Comparison of ENCODE assay signal across 23 cellular contexts in the genomic region with DNA sequence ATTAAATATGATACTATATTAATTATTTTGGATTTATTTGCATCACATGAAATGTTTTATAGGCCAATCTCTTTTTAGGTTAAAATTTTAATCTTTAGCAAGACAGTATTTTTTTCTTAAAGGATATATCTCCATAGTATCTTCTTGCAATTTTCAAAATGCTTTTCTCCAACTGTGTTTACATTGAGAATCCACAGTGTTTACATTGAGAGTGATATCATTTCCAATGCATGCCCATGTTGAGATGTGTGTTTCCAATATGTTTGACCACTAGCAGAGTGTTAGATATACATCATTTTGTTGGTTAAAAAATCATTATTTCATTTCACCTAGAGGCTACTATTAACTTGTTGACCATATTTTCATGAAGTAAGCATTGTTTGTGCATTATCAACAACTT.
"Had no signal": no experiment of that assay in that cellular context is flagged by ENCODE, and none has a peak within 500 bp of the region (broad histone marks: within the 10 kb centered on the region; RNA-seq: fewer than 3 reads in every experiment).

No MANE protein-coding gene starts in this region.

- H3K4me1 ChIP-seq: ascending aorta, body of pancreas had no signal

- H3K27ac Mint-ChIP-seq: activated CD8-positive, alpha-beta memory T cell treated with anti-CD3 and anti-CD28 coated beads, Interleukin-2, amount 10 ng/mL, durations not matched to agents 7 days and 5 days; activated CD8-positive, alpha-beta T cell treated with anti-CD3 and anti-CD28 coated beads, Interleukin-2, amount 10 ng/mL, durations not matched to agents 7 days and 5 days; activated naive CD4-positive, alpha-beta T cell treated with anti-CD3 and anti-CD28 coated beads, Interleukin-2, amount 50 U/mL, for 24 hours; activated T-cell treated with anti-CD3 and anti-CD28 coated beads, Interleukin-2, amount 50 U/mL, for 24 hours; activated T-helper 1 cell treated with anti-CD3 and anti-CD28 coated beads, Interleukin-12 subunit alpha, Interleukin-12 subunit beta, Interleukin-2, Interleukin-4 antibody, amounts not matched to agents 30 ng/mL and 10 ng/mL and 1 ng/mL, durations not matched to agents 14 hours and 24 hours and 36 hours; T-helper 17 cell had no signal

- H3K36me3 Mint-ChIP-seq: activated CD8-positive, alpha-beta memory T cell treated with anti-CD3 and anti-CD28 coated beads, Interleukin-2, amount 10 ng/mL, durations not matched to agents 7 days and 5 days; activated naive CD4-positive, alpha-beta T cell treated with anti-CD3 and anti-CD28 coated beads, Interleukin-2, amount 50 U/mL, for 24 hours had no signal

- H3K27ac ChIP-seq: ascending aorta, body of pancreas had no signal

- H3K4me3 ChIP-seq: ascending aorta, body of pancreas had no signal

- H3K9me3 Mint-ChIP-seq: activated naive CD4-positive, alpha-beta T cell treated with anti-CD3 and anti-CD28 coated beads, Interleukin-2, amount 50 U/mL, for 24 hours; activated T-cell treated with anti-CD3 and anti-CD28 coated beads, Interleukin-2, amount 50 U/mL, for 24 hours; activated T-helper 1 cell treated with anti-CD3 and anti-CD28 coated beads, Interleukin-12 subunit alpha, Interleukin-12 subunit beta, Interleukin-2, Interleukin-4 antibody, amounts not matched to agents 30 ng/mL and 10 ng/mL and 1 ng/mL, durations not matched to agents 14 hours and 24 hours and 36 hours; WTC11 had no signal

- H3K4me1 Mint-ChIP-seq: activated CD8-positive, alpha-beta memory T cell treated with anti-CD3 and anti-CD28 coated beads, Interleukin-2, amount 10 ng/mL, durations not matched to agents 7 days and 5 days; activated naive CD4-positive, alpha-beta T cell treated with anti-CD3 and anti-CD28 coated beads, Interleukin-2, amount 50 U/mL, for 24 hours; central memory CD8-positive, alpha-beta T cell; T-helper 17 cell had no signal

- H3K9me3 ChIP-seq: ascending aorta, body of pancreas had no signal

- ATAC-seq: activated CD8-positive, alpha-beta memory T cell treated with anti-CD3 and anti-CD28 coated beads, Interleukin-2, amount 10 ng/mL, durations not matched to agents 7 days and 5 days; activated CD8-positive, alpha-beta T cell treated with anti-CD3 and anti-CD28 coated beads, Interleukin-2, amount 10 ng/mL, durations not matched to agents 7 days and 5 days; body of pancreas; T-helper 17 cell; WTC11 had no signal

- H3K4me3 Mint-ChIP-seq: activated CD8-positive, alpha-beta memory T cell treated with anti-CD3 and anti-CD28 coated beads, Interleukin-2, amount 10 ng/mL, durations not matched to agents 7 days and 5 days; activated CD8-positive, alpha-beta T cell treated with anti-CD3 and anti-CD28 coated beads, Interleukin-2, amount 10 ng/mL, durations not matched to agents 7 days and 5 days; activated naive CD4-positive, alpha-beta T cell treated with anti-CD3 and anti-CD28 coated beads, Interleukin-2, amount 50 U/mL, for 24 hours; activated T-cell treated with anti-CD3 and anti-CD28 coated beads, Interleukin-2, amount 50 U/mL, for 24 hours; activated T-helper 1 cell treated with anti-CD3 and anti-CD28 coated beads, Interleukin-12 subunit alpha, Interleukin-12 subunit beta, Interleukin-2, Interleukin-4 antibody, amounts not matched to agents 30 ng/mL and 10 ng/mL and 1 ng/mL, durations not matched to agents 14 hours and 24 hours and 36 hours; central memory CD8-positive, alpha-beta T cell; T-helper 17 cell; WTC11 had no signal

- H3K27me3 Mint-ChIP-seq: central memory CD8-positive, alpha-beta T cell had no signal

- H3K27me3 ChIP-seq: ascending aorta, body of pancreas had no signal

- DNase-seq: activated CD4-positive, alpha-beta T cell treated with anti-CD3 and anti-CD28 coated beads for 48 hours; activated CD4-positive, alpha-beta T cell treated with anti-CD3 and anti-CD28 coated beads, Interleukin-2, amount 50 U/mL, for 4 hours; activated CD4-positive, CD25-positive, alpha-beta regulatory T cell treated with anti-CD3 and anti-CD28 coated beads, Interleukin-2, amount 50 U/mL, for 72 hours; activated CD8-positive, alpha-beta memory T cell treated with anti-CD3 and anti-CD28 coated beads, Interleukin-2, amount 10 ng/mL, durations not matched to agents 7 days and 5 days; activated CD8-positive, alpha-beta T cell treated with anti-CD3 and anti-CD28 coated beads, Interleukin-2, amount 10 ng/mL, durations not matched to agents 7 days and 5 days; activated effector memory CD4-positive, alpha-beta T cell treated with Interleukin-2 at 50 U/mL for 16 hours; activated naive CD4-positive, alpha-beta T cell; activated T-cell treated with anti-CD3 and anti-CD28 coated beads, Interleukin-2, amount 50 U/mL, for 24 hours; body of pancreas; Kasumi-1; NCI-H1105 treated with DMSO at 0.1 percent for 48 hours; NCI-H1436 treated with DMSO at 0.1 percent for 48 hours; NCI-H187; NCI-H2081 treated with DMSO at 0.1 percent for 48 hours; NCI-H446; SIG-M5; T-helper 17 cell; T-helper 9 cell had no signal
